Comparison of ENCODE assay signal across 8 cellular contexts in the genomic region with DNA sequence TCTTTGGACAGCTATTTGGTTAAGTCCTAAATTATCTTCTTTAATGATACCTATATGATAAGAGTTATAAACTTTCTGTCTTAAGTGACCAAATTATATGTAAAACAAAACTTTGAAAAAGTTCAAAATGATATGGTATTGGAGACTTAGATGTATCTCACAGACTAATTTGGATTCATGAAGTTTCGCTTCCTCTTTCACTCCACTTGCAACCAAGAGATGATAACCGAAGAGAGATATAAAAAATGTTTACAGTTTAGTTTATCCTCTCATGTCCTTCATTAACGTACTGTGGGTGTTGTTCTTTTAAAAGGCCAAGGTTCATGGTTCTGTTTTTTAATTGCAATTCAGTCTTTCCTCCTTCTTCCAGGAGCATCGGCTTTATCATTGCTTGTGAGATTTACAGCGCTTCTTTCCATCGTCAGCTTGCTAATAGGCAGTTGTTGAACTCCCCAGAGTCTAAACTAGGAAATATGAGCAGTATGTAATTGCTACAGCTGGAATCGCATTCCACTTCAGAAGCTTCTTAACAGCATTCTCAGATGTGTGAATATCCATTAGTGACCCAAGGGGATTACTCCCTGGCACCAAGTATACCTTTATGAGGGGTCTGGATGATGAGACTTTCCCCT.
DNase-seq lines count a peak whose midpoint lies in the region; ATAC-seq and TF ChIP-seq lines count a peak whose summit lies in the region.

No MANE protein-coding gene starts in this region.

- no peaks in the 10 kb centered on the region for H3K36me3 Mint-ChIP-seq in activated T-helper 1 cell treated with anti-CD3 and anti-CD28 coated beads, Interleukin-12 subunit alpha, Interleukin-12 subunit beta, Interleukin-2, Interleukin-4 antibody, amounts not matched to agents 30 ng/mL and 10 ng/mL and 1 ng/mL, durations not matched to agents 14 hours and 24 hours and 36 hours (ENCODE audit: low read depth)

- BruUV-seq in A673 (replicated peaks; lab: Mats Ljungman, UMichigan) = no TSS peak

- DNase-seq in A673 (ENCODE audit: low spot score) = peak; percentile 60
- DNase-seq in activated T-helper 1 cell treated with anti-CD3 and anti-CD28 coated beads, Interleukin-12 subunit alpha, Interleukin-12 subunit beta, Interleukin-2, Interleukin-4 antibody, amounts not matched to agents 30 ng/mL and 10 ng/mL and 1 ng/mL, durations not matched to agents 14 hours and 24 hours and 36 hours (ENCODE audit: low spot score) = no peak
- DNase-seq in NCI-H345 treated with DMSO at 0.1 percent for 48 hours (lab: John Stamatoyannopoulos, UW; ENCODE audit: unreplicated experiment) = no peak
- DNase-seq in SHP77 treated with DMSO at 0.1 percent for 48 hours (lab: John Stamatoyannopoulos, UW) = no peak

- no peak overlapping the region for H3K4me3 Mint-ChIP-seq in activated T-helper 1 cell treated with anti-CD3 and anti-CD28 coated beads, Interleukin-12 subunit alpha, Interleukin-12 subunit beta, Interleukin-2, Interleukin-4 antibody, amounts not matched to agents 30 ng/mL and 10 ng/mL and 1 ng/mL, durations not matched to agents 14 hours and 24 hours and 36 hours

- POLR2A ChIA-PET in A673 (lab: Charles Lee; ENCODE audit: low non-redundant PET) = no interaction called here

- no peaks in the 10 kb centered on the region for H3K9me3 ChIP-seq in A673 (ENCODE audit: low read depth, low read length, poor library complexity, severe bottlenecking)
- H3K9me3 ChIP-seq in skeletal muscle satellite cell (replicated peaks; ENCODE audit: low read length) = no peaks in the 10 kb centered on the region

- H3K27me3 Mint-ChIP-seq in activated T-helper 1 cell treated with anti-CD3 and anti-CD28 coated beads, Interleukin-12 subunit alpha, Interleukin-12 subunit beta, Interleukin-2, Interleukin-4 antibody, amounts not matched to agents 30 ng/mL and 10 ng/mL and 1 ng/mL, durations not matched to agents 14 hours and 24 hours and 36 hours (ENCODE audit: insufficient read depth) = no peaks in the 10 kb centered on the region

- CTCF ChIA-PET in A673 (lab: Charles Lee) = no interaction called here

- H3K27me3 ChIP-seq in A673 (replicated peaks; ENCODE audit: insufficient read depth, low read depth, low read length, poor library complexity) (no peaks in the 10 kb centered on the region), skeletal muscle satellite cell (ENCODE audit: control insufficient read depth, insufficient read depth, low read length) (no peaks in the 10 kb centered on the region)

- H3K36me3 ChIP-seq in A673 (ENCODE audit: insufficient read depth, low read length, poor library complexity, severe bottlenecking) = no peaks in the 10 kb centered on the region
- H3K36me3 ChIP-seq in skeletal muscle satellite cell (ENCODE audit: insufficient read depth, low read length) = no peaks in the 10 kb centered on the region

- intact Hi-C loops in A673 (cut with micrococcal nuclease; ENCODE audit: unreplicated experiment) = no loop called here
- intact Hi-C loops in activated T-helper 1 cell treated with anti-CD3 and anti-CD28 coated beads, Interleukin-12 subunit alpha, Interleukin-12 subunit beta, Interleukin-2, Interleukin-4 antibody, amounts not matched to agents 30 ng/mL and 10 ng/mL and 1 ng/mL, durations not matched to agents 14 hours and 24 hours and 36 hours (cut with micrococcal nuclease) = loop anchor here (5.0 kb wide), 1 partner anchor 42 kb away; no protein-coding TSS in a partner anchor

- TF ChIP-seq CTCF in A673 (conservative IDR thresholded peaks at IDR 0.05; ENCODE audit: low read depth, low read length) = no peak

- H3K4me3 ChIP-seq in A673 (ENCODE audit: low read depth, low read length, poor library complexity, severe bottlenecking) (no peak overlapping the region), skeletal muscle satellite cell (ENCODE audit: low read length) (peak overlapping the region; percentile 39)

- peak overlapping the region; percentile 23 for H3K27ac Mint-ChIP-seq in activated T-helper 1 cell treated with anti-CD3 and anti-CD28 coated beads, Interleukin-12 subunit alpha, Interleukin-12 subunit beta, Interleukin-2, Interleukin-4 antibody, amounts not matched to agents 30 ng/mL and 10 ng/mL and 1 ng/mL, durations not matched to agents 14 hours and 24 hours and 36 hours

- H3K4me2 ChIP-seq in skeletal muscle satellite cell (ENCODE audit: low read length) = peak overlapping the region; percentile 54

- no peak overlapping the region for H3K9ac ChIP-seq in skeletal muscle satellite cell (ENCODE audit: low read depth, low read length)

- H3K4me1 ChIP-seq in A673 (ENCODE audit: insufficient read depth, low read length, poor library complexity, severe bottlenecking) (peaks cover 10% of the 10 kb centered on the region), skeletal muscle satellite cell (ENCODE audit: control insufficient read depth, insufficient read depth, low read length) (peaks cover 11% of the 10 kb centered on the region)

- ATAC-seq in GM19463 (IDR thresholded peaks at IDR 0.05; ENCODE audit: unreplicated experiment) (peak; percentile 73), HG03521 (IDR thresholded peaks at IDR 0.05; ENCODE audit: unreplicated experiment) (peak; percentile 91), HG03457 (IDR thresholded peaks at IDR 0.05; ENCODE audit: unreplicated experiment) (no peak)

- peaks cover 11% of the 10 kb centered on the region for H3K9me3 Mint-ChIP-seq in activated T-helper 1 cell treated with anti-CD3 and anti-CD28 coated beads, Interleukin-12 subunit alpha, Interleukin-12 subunit beta, Interleukin-2, Interleukin-4 antibody, amounts not matched to agents 30 ng/mL and 10 ng/mL and 1 ng/mL, durations not matched to agents 14 hours and 24 hours and 36 hours

- peaks cover 7% of the 10 kb centered on the region for H3K4me1 Mint-ChIP-seq in activated T-helper 1 cell treated with anti-CD3 and anti-CD28 coated beads, Interleukin-12 subunit alpha, Interleukin-12 subunit beta, Interleukin-2, Interleukin-4 antibody, amounts not matched to agents 30 ng/mL and 10 ng/mL and 1 ng/mL, durations not matched to agents 14 hours and 24 hours and 36 hours (ENCODE audit: low read depth)

- no peak overlapping the region for H3K27ac ChIP-seq in A673 (ENCODE audit: low read depth, low read length, poor library complexity, severe bottlenecking)
